Comparison of ENCODE assay signal across 8 cellular contexts in genomic region chr10:131874991-131875451, GRCh38. TPM values are rescaled to one million over a fixed set of nuclear protein-coding genes. Genes with fewer than 3 reads are reported as not detected.
DNase-seq lines count a peak whose midpoint lies in the region; ATAC-seq, FAIRE-seq and TF ChIP-seq lines count a peak whose summit lies in the region.

No MANE protein-coding gene starts in this region.

- H2AFZ ChIP-seq in OCI-LY3 (ENCODE audit: low read depth, low read length): no peak overlapping the region

- H3K4me1 ChIP-seq in OCI-LY3 (ENCODE audit: low read length) (no peaks in the 10 kb centered on the region), pancreas (peaks cover 0 to 3% (median 0%) of the 10 kb centered on the region in 3 donors)

- ATAC-seq in pancreas: peak; percentile 80 to 99 (median 93)
- no peak for ATAC-seq in HG02970 (IDR thresholded peaks at IDR 0.05; ENCODE audit: low FRiP score, unreplicated experiment)

- no peak for FAIRE-seq in pancreas (lab: Jason Lieb, UNC)

- no peaks in the 10 kb centered on the region for H3K79me2 ChIP-seq in OCI-LY3 (ENCODE audit: low read length)

- intact Hi-C loops in pancreas (cut with DNase I): loop anchor here in 1 of 3 donors (10.0 kb wide), 1 partner anchor 270 kb away; no protein-coding TSS in a partner anchor

- no peak overlapping the region for H3K4me2 ChIP-seq in OCI-LY3 (ENCODE audit: low read length)

- H3K4me3 ChIP-seq in OCI-LY3 (ENCODE audit: low read length): no peak overlapping the region
- no peak overlapping the region for H3K4me3 ChIP-seq in pancreas

- no peaks in the 10 kb centered on the region for H3K9me3 ChIP-seq in OCI-LY3 (ENCODE audit: insufficient read depth, low read length)
- no peaks in the 10 kb centered on the region for H3K9me3 ChIP-seq in pancreas

- peak; percentile 54 for DNase-seq in COLO829 (ENCODE audit: low spot score)
- DNase-seq in GM20000 (ENCODE audit: low spot score): peak; percentile 87
- peak; percentile 42 for DNase-seq in KG1 (lab: John Stamatoyannopoulos, UW)
- DNase-seq in activated T-cell treated with anti-CD3 and anti-CD28 coated beads, Interleukin-2, amount 50 U/mL, for 48 hours: peak; percentile 81 to 82
- peak; percentile 79 for DNase-seq in germinal center (ENCODE audit: low spot score)
- peak; percentile 70 to 91 (median 84) for DNase-seq in pancreas

- peak; percentile 85 for TF ChIP-seq CTCF in GM20000 (IDR thresholded peaks at IDR 0.05; ENCODE audit: extremely low read depth, missing control alignments)
- peak; percentile 56 for TF ChIP-seq CTCF in OCI-LY3 (IDR thresholded peaks at IDR 0.05; ENCODE audit: low read depth, low read length)
- TF ChIP-seq CTCF in pancreas (IDR thresholded peaks at IDR 0.05): peak; percentile 47 to 63 (median 54)

- H3K27ac ChIP-seq in OCI-LY3 (ENCODE audit: low read length) (no peak overlapping the region), pancreas (no peak overlapping the region)

- H4K20me1 ChIP-seq in OCI-LY3 (ENCODE audit: insufficient read depth, low read length): no peaks in the 10 kb centered on the region

- no peaks in the 10 kb centered on the region for H3K36me3 ChIP-seq in OCI-LY3 (replicated peaks; ENCODE audit: low read depth, low read length)
- H3K36me3 ChIP-seq in pancreas: no peaks in the 10 kb centered on the region

- H3K9ac ChIP-seq in OCI-LY3 (ENCODE audit: low read length): no peak overlapping the region

- WGBS in pancreas, 2 donors: 3% methylated on average over 17 of the region's 17 CpGs

- H3K27me3 ChIP-seq in OCI-LY3 (ENCODE audit: low read depth, low read length): no peaks in the 10 kb centered on the region
- no peaks in the 10 kb centered on the region for H3K27me3 ChIP-seq in pancreas

RNA-seq across cellular contexts. Expression of gene PPP2R2D, which starts 25.8 kb away (rescaled TPM):
- total RNA-seq in pancreas: 10 to 100 TPM; 25.5 to 87.7 (median 33.6) TPM
- 10 to 100 TPM; 32.2 to 66.8 TPM for polyA plus RNA-seq in pancreas
